ENCODE assay signal across 13 cellular contexts in the genomic region with DNA sequence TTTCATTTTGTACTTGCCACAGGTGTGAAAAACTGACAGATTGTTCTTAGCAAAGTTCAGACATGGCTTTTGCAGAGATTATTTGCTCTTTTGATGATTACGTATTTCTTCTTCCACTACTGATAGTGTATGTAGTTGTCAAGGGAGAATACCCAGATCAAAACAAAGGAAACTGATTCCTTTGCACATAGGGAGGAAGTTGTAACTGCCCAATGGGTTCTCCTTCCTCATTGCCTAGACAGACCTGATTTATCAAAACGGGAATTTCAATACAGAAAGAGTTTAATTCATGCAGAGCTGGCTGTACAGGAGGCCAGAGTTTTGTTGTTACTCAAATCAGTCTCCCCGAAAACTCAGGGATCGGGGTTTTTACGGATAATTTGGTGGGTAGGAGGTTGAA.
DNase-seq lines count a peak whose midpoint lies in the region; ATAC-seq and TF ChIP-seq lines count a peak whose summit lies in the region.
"Had no signal": no experiment of that assay in that cellular context is flagged by ENCODE, and none has a peak within 500 bp of the region (broad histone marks: within the 10 kb centered on the region; RNA-seq: fewer than 3 reads in every experiment).

No MANE protein-coding gene starts in this region.

- H3K4me3 ChIP-seq in Caco-2 (ENCODE audit: low read depth, low read length), result no peak overlapping the region
- H3K4me3 ChIP-seq in prostate gland, result no peak overlapping the region
- H3K4me3 ChIP-seq: thoracic aorta had no signal

- H3K9me3 Mint-ChIP-seq in Caco-2 (ENCODE audit: unreplicated experiment) (no peaks in the 10 kb centered on the region), neural crest cell (peaks cover 4% of the 10 kb centered on the region)
- no peaks in the 10 kb centered on the region for H3K9me3 Mint-ChIP-seq in activated naive CD8-positive, alpha-beta T cell treated with anti-CD3 and anti-CD28 coated beads for 36 hours
- H3K9me3 Mint-ChIP-seq: effector memory CD8-positive, alpha-beta T cell; memory B cell had no signal

- POLR2A ChIA-PET in Caco-2 (lab: Charles Lee), result interaction anchor here (0.6 kb wide), 1 partner anchor 61 kb away, joined by 3 read pairs; no protein-coding TSS in a partner anchor

- H3K36me3 ChIP-seq in Caco-2 (ENCODE audit: control insufficient read depth, insufficient read depth, low read length), result no peaks in the 10 kb centered on the region
- no peaks in the 10 kb centered on the region for H3K36me3 ChIP-seq in prostate gland
- H3K36me3 ChIP-seq: thoracic aorta had no signal

- H3K27ac ChIP-seq in prostate gland, result no peak overlapping the region
- H3K27ac ChIP-seq: thoracic aorta had no signal

- no peaks in the 10 kb centered on the region for H3K9me3 ChIP-seq in Caco-2
- no peaks in the 10 kb centered on the region for H3K9me3 ChIP-seq in prostate gland
- H3K9me3 ChIP-seq: thoracic aorta had no signal

- peaks cover 4% of the 10 kb centered on the region for H3K36me3 Mint-ChIP-seq in Caco-2 (ENCODE audit: insufficient read depth, unreplicated experiment)
- no peaks in the 10 kb centered on the region for H3K36me3 Mint-ChIP-seq in activated naive CD8-positive, alpha-beta T cell treated with anti-CD3 and anti-CD28 coated beads for 36 hours
- H3K36me3 Mint-ChIP-seq in neural crest cell (ENCODE audit: low read depth), result peaks cover 3% of the 10 kb centered on the region
- H3K36me3 Mint-ChIP-seq: memory B cell had no signal

- H3K4me1 Mint-ChIP-seq in Caco-2 (ENCODE audit: low read depth, unreplicated experiment), result peaks cover 38% of the 10 kb centered on the region
- H3K4me1 Mint-ChIP-seq in activated naive CD8-positive, alpha-beta T cell treated with anti-CD3 and anti-CD28 coated beads for 36 hours, result peaks cover 35% of the 10 kb centered on the region
- H3K4me1 Mint-ChIP-seq in neural crest cell, result peaks cover 30% of the 10 kb centered on the region

- CTCF ChIA-PET in Caco-2 (lab: Charles Lee), result interaction anchor here (0.7 to 0.9 kb wide), 4 partner anchors 43 to 82 kb away, joined by 3 to 4 read pairs (median 4); no protein-coding TSS in a partner anchor

- DNase-seq in CD1c-positive myeloid dendritic cell (ENCODE audit: extremely low spot score) (peak; percentile 73), Caco-2 (no peak), neural crest cell (ENCODE audit: low read depth, low spot score) (no peak), prostate gland (ENCODE audit: low spot score) (no peak), nucleus accumbens (lab: John Stamatoyannopoulos, UW) (no peak)
- no peak for DNase-seq in activated naive CD8-positive, alpha-beta T cell treated with anti-CD3 and anti-CD28 coated beads for 36 hours
- DNase-seq: activated CD8-positive, alpha-beta memory T cell treated with anti-CD3 and anti-CD28 coated beads, Interleukin-2, amount 10 ng/mL, durations not matched to agents 7 days and 5 days; effector memory CD8-positive, alpha-beta T cell; NCI-H2029; SHP77 had no signal

- 81% methylated on average over 5 of the region's 5 CpGs for WGBS in prostate gland

- intact Hi-C loops in Caco-2 (cut with micrococcal nuclease; ENCODE audit: unreplicated experiment) (loop anchor here (1.0 kb wide), 1 partner anchor 9 kb away; no protein-coding TSS in a partner anchor), prostate gland (cut with DNase I) (no loop called here)

- H3K4me1 ChIP-seq in Caco-2 (peaks cover 11% of the 10 kb centered on the region), prostate gland (replicated peaks) (peaks cover 7% of the 10 kb centered on the region)

- no peak for TF ChIP-seq CTCF in Caco-2 (IDR thresholded peaks at IDR 0.05; ENCODE audit: insufficient read depth in 1 of 2, low read depth in 1 of 2, low read length in 1 of 2, severe bottlenecking in 1 of 2, unreplicated experiment in 1 of 2)
- no peak for TF ChIP-seq CTCF in neural crest cell (conservative IDR thresholded peaks at IDR 0.05)
- no peak for TF ChIP-seq CTCF in prostate gland (IDR thresholded peaks at IDR 0.05)

- BruUV-seq in Caco-2 (replicated peaks; lab: Mats Ljungman, UMichigan), result no TSS peak

- H3K27ac Mint-ChIP-seq in Caco-2 (ENCODE audit: unreplicated experiment) (peak overlapping the region; percentile 5), neural crest cell (ENCODE audit: unreplicated experiment) (peak overlapping the region; percentile 54)
- H3K27ac Mint-ChIP-seq in activated naive CD8-positive, alpha-beta T cell treated with anti-CD3 and anti-CD28 coated beads for 36 hours, result peak overlapping the region; percentile 59
- H3K27ac Mint-ChIP-seq: activated CD8-positive, alpha-beta memory T cell treated with anti-CD3 and anti-CD28 coated beads, Interleukin-2, amount 10 ng/mL, durations not matched to agents 7 days and 5 days; memory B cell had no signal

- H3K27me3 ChIP-seq in Caco-2 (replicated peaks; ENCODE audit: control insufficient read depth, insufficient read depth, low read length) (no peaks in the 10 kb centered on the region), prostate gland (replicated peaks; ENCODE audit: insufficient read depth) (no peaks in the 10 kb centered on the region)

- TF ChIP-seq POLR2A in prostate gland (IDR thresholded peaks at IDR 0.05), result no peak

- H3K4me3 Mint-ChIP-seq in Caco-2 (ENCODE audit: unreplicated experiment) (no peak overlapping the region), neural crest cell (no peak overlapping the region)
- no peak overlapping the region for H3K4me3 Mint-ChIP-seq in activated naive CD8-positive, alpha-beta T cell treated with anti-CD3 and anti-CD28 coated beads for 36 hours
- H3K4me3 Mint-ChIP-seq: activated CD8-positive, alpha-beta memory T cell treated with anti-CD3 and anti-CD28 coated beads, Interleukin-2, amount 10 ng/mL, durations not matched to agents 7 days and 5 days; effector memory CD8-positive, alpha-beta T cell; memory B cell had no signal

- no peaks in the 10 kb centered on the region for H3K27me3 Mint-ChIP-seq in Caco-2 (ENCODE audit: insufficient read depth, unreplicated experiment)
- no peaks in the 10 kb centered on the region for H3K27me3 Mint-ChIP-seq in activated naive CD8-positive, alpha-beta T cell treated with anti-CD3 and anti-CD28 coated beads for 36 hours
- no peaks in the 10 kb centered on the region for H3K27me3 Mint-ChIP-seq in neural crest cell (ENCODE audit: low read depth)
- H3K27me3 Mint-ChIP-seq: activated CD8-positive, alpha-beta memory T cell treated with anti-CD3 and anti-CD28 coated beads, Interleukin-2, amount 10 ng/mL, durations not matched to agents 7 days and 5 days; effector memory CD8-positive, alpha-beta T cell; memory B cell had no signal

- no peak for ATAC-seq in GM21786 (IDR thresholded peaks at IDR 0.05; ENCODE audit: unreplicated experiment)
- ATAC-seq: activated CD8-positive, alpha-beta memory T cell treated with anti-CD3 and anti-CD28 coated beads, Interleukin-2, amount 10 ng/mL, durations not matched to agents 7 days and 5 days; effector memory CD8-positive, alpha-beta T cell had no signal

Comparison
In these comparisons a context has a peak if more than half of its experiments do, and no peak if none do; other contexts are left out.
1. H3K27ac Mint-ChIP-seq: peak in every context shown above with its lines; median percentile 59 in activated naive CD8-positive, alpha-beta T cell treated with anti-CD3 and anti-CD28 coated beads for 36 hours; 54 in neural crest cell; 5 in Caco-2.